In the genomic region with DNA sequence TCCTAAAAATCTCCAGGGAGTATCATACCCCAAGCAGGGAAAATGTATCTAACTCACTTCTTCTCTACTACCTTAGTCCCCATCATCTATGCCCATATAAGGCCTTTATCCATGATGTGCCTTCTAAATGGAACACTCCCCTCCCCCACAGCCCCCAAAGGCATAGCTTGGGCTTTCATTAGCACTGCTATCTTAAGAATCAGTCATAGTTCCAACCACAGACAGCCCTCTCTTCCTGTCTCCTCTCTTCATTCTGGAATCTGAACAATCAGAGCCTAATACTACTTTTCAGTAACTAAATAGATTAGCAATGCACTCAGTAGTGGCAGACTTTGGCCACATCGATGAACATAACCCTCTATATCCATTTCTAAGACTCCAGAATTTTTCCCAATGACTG, we compare ENCODE assay signal across 14 cellular contexts.
DNase-seq lines count a peak whose midpoint lies in the region; TF ChIP-seq lines count a peak whose summit lies in the region.
"Had no signal": no experiment of that assay in that cellular context is flagged by ENCODE, and none has a peak within 500 bp of the region (broad histone marks: within the 10 kb centered on the region; RNA-seq: fewer than 3 reads in every experiment).

No MANE protein-coding gene starts in this region.

- peaks cover 25% of the 10 kb centered on the region for H3K4me1 Mint-ChIP-seq in chondrocyte (ENCODE audit: low read depth)
- H3K4me1 Mint-ChIP-seq: activated naive CD8-positive, alpha-beta T cell treated with anti-CD3 and anti-CD28 coated beads, Interleukin-2, amount 10 ng/mL, durations not matched to agents 7 days and 5 days had no signal

- no peak overlapping the region for H3K4me2 ChIP-seq in mesenchymal stem cell (ENCODE audit: low read length, poor library complexity, severe bottlenecking)

- no peak overlapping the region for H3K4ac ChIP-seq in mesenchymal stem cell (ENCODE audit: low read depth in 1 of 2, low read length in 2 of 2)

- H2BK12ac ChIP-seq in mesenchymal stem cell (ENCODE audit: low read length in 2 of 2): no peak overlapping the region

- H3K9me3 ChIP-seq in BE2C (no peaks in the 10 kb centered on the region), mesenchymal stem cell (ENCODE audit: control insufficient read depth, low read length) (no peaks in the 10 kb centered on the region), testis (no peaks in the 10 kb centered on the region)
- H3K9me3 ChIP-seq: esophagus muscularis mucosa, pancreas had no signal

- H3K14ac ChIP-seq in mesenchymal stem cell (ENCODE audit: low read length in 2 of 2): no peak overlapping the region

- H2BK15ac ChIP-seq in mesenchymal stem cell (ENCODE audit: low read depth, poor library complexity, severe bottlenecking): no peak overlapping the region

- peaks cover 6% of the 10 kb centered on the region for H3K9me3 Mint-ChIP-seq in chondrocyte (ENCODE audit: low read depth)
- H3K9me3 Mint-ChIP-seq: activated naive CD8-positive, alpha-beta T cell treated with anti-CD3 and anti-CD28 coated beads, Interleukin-2, amount 10 ng/mL, durations not matched to agents 7 days and 5 days; IgD-negative memory B cell had no signal

- WGBS in mesenchymal stem cell: 35% methylated on average over 1 of the region's 1 CpG
- WGBS in testis, 2 donors: 46 to 58% methylated on average over 1 of the region's 1 CpG

- no peaks in the 10 kb centered on the region for H3K36me3 Mint-ChIP-seq in chondrocyte (ENCODE audit: low read depth)
- H3K36me3 Mint-ChIP-seq: activated naive CD8-positive, alpha-beta T cell treated with anti-CD3 and anti-CD28 coated beads, Interleukin-2, amount 10 ng/mL, durations not matched to agents 7 days and 5 days; IgD-negative memory B cell had no signal

- DNase-seq in BE2C (peak; percentile 74), HS-27A (ENCODE audit: low read depth) (peak; percentile 11), chondrocyte (ENCODE audit: low spot score) (no peak), mesenchymal stem cell (peak; percentile 58), globus pallidus (ENCODE audit: low spot score) (no peak), testis (no peak), NOMO-1 treated with DMSO at 0.1 percent for 48 hours (lab: John Stamatoyannopoulos, UW; ENCODE audit: unreplicated experiment) (no peak), NCI-H526 (lab: John Stamatoyannopoulos, UW) (no peak)
- DNase-seq: activated naive CD8-positive, alpha-beta T cell treated with anti-CD3 and anti-CD28 coated beads, Interleukin-2, amount 10 ng/mL, durations not matched to agents 7 days and 5 days; NCI-H1105 treated with DMSO at 0.1 percent for 48 hours; pancreas had no signal

- H2AK5ac ChIP-seq in mesenchymal stem cell (ENCODE audit: low read length, severe bottlenecking): no peak overlapping the region

- no peak overlapping the region for H3K18ac ChIP-seq in mesenchymal stem cell (ENCODE audit: low read depth in 1 of 2, low read length in 2 of 2)

- TF ChIP-seq CTCF in BE2C (IDR thresholded peaks at IDR 0.05; ENCODE audit: low read depth, low read length) (no peak), chondrocyte (IDR thresholded peaks at IDR 0.05) (no peak), testis (IDR thresholded peaks at IDR 0.05) (no peak)

- no peak overlapping the region for H2BK120ac ChIP-seq in mesenchymal stem cell (ENCODE audit: low read depth, low read length)

- H3K4me3 ChIP-seq in BE2C (ENCODE audit: low read depth, low read length): no peak overlapping the region
- no peak overlapping the region for H3K4me3 ChIP-seq in mesenchymal stem cell (ENCODE audit: insufficient read depth in 1 of 2, low read depth in 1 of 2, low read length in 2 of 2)
- H3K4me3 ChIP-seq in testis: no peak overlapping the region
- H3K4me3 ChIP-seq: coronary artery, esophagus muscularis mucosa, pancreas had no signal

- H4K8ac ChIP-seq in mesenchymal stem cell (ENCODE audit: low read length): no peak overlapping the region

- no peak overlapping the region for H2AFZ ChIP-seq in mesenchymal stem cell (ENCODE audit: low read depth, low read length)

- H3K4me1 ChIP-seq in BE2C: no peaks in the 10 kb centered on the region; the same call in none of the 2 replicates
- no peaks in the 10 kb centered on the region for H3K4me1 ChIP-seq in mesenchymal stem cell (ENCODE audit: control insufficient read depth, insufficient read depth, low read depth, low read length)
- H3K4me1 ChIP-seq in testis: no peaks in the 10 kb centered on the region
- H3K4me1 ChIP-seq: esophagus muscularis mucosa, pancreas had no signal

- H4K91ac ChIP-seq in mesenchymal stem cell (ENCODE audit: low read length): no peak overlapping the region

- intact Hi-C loops in testis (cut with DNase I; ENCODE audit: low total_unique reads): no loop called here

- no peak overlapping the region for H3K4me3 Mint-ChIP-seq in chondrocyte (ENCODE audit: unreplicated experiment)
- H3K4me3 Mint-ChIP-seq: activated naive CD8-positive, alpha-beta T cell treated with anti-CD3 and anti-CD28 coated beads, Interleukin-2, amount 10 ng/mL, durations not matched to agents 7 days and 5 days; IgD-negative memory B cell had no signal

- H3K27ac Mint-ChIP-seq in chondrocyte (ENCODE audit: unreplicated experiment): peak overlapping the region; percentile 30
- H3K27ac Mint-ChIP-seq: activated naive CD8-positive, alpha-beta T cell treated with anti-CD3 and anti-CD28 coated beads, Interleukin-2, amount 10 ng/mL, durations not matched to agents 7 days and 5 days had no signal

- H3K27ac ChIP-seq in mesenchymal stem cell (ENCODE audit: low read length, poor library complexity, severe bottlenecking) (peak overlapping the region; percentile 34), testis (no peak overlapping the region)
- H3K27ac ChIP-seq: coronary artery, esophagus muscularis mucosa, pancreas had no signal

- no peak for TF ChIP-seq POLR2A in testis (IDR thresholded peaks at IDR 0.05)

- no peak overlapping the region for H3K23ac ChIP-seq in mesenchymal stem cell (ENCODE audit: low read length in 2 of 2)

- no peaks in the 10 kb centered on the region for H3K36me3 ChIP-seq in BE2C
- H3K36me3 ChIP-seq in mesenchymal stem cell (ENCODE audit: control insufficient read depth in 1 of 2, insufficient read depth in 2 of 2, low read depth in 1 of 2, low read length in 2 of 2): no peaks in the 10 kb centered on the region
- no peaks in the 10 kb centered on the region for H3K36me3 ChIP-seq in testis (ENCODE audit: low read depth, missing control alignments)
- H3K36me3 ChIP-seq: esophagus muscularis mucosa, pancreas had no signal

- no peaks in the 10 kb centered on the region for H3K27me3 ChIP-seq in BE2C
- no peaks in the 10 kb centered on the region for H3K27me3 ChIP-seq in mesenchymal stem cell (ENCODE audit: control insufficient read depth in 1 of 2, insufficient read depth in 1 of 2, low read length in 2 of 2)
- H3K27me3 ChIP-seq in testis: no peaks in the 10 kb centered on the region
- H3K27me3 ChIP-seq: esophagus muscularis mucosa, pancreas had no signal

- H3K27me3 Mint-ChIP-seq in chondrocyte (ENCODE audit: low read depth): no peaks in the 10 kb centered on the region
- H3K27me3 Mint-ChIP-seq: activated naive CD8-positive, alpha-beta T cell treated with anti-CD3 and anti-CD28 coated beads, Interleukin-2, amount 10 ng/mL, durations not matched to agents 7 days and 5 days; IgD-negative memory B cell had no signal

- H2BK5ac ChIP-seq in mesenchymal stem cell (ENCODE audit: low read depth, low read length, poor library complexity, severe bottlenecking): no peak overlapping the region

- H3K79me1 ChIP-seq in mesenchymal stem cell (replicated peaks; ENCODE audit: low read length, poor library complexity, severe bottlenecking): no peaks in the 10 kb centered on the region

- H3K9ac ChIP-seq in mesenchymal stem cell (ENCODE audit: low read length): no peak overlapping the region

Comparison
In these comparisons a context has a peak if more than half of its experiments do, and no peak if none do; other contexts are left out.
1. DNase-seq: peak in BE2C (single experiment), HS-27A (single experiment) and mesenchymal stem cell (single experiment); none in chondrocyte (single experiment), globus pallidus (single experiment), testis (single experiment), NOMO-1 treated with DMSO at 0.1 percent for 48 hours (single experiment) and NCI-H526 (0 of 2).